1 cellular context compared by ENCODE assay signal in genomic region chr4:186644737-186645261, GRCh38.
A peak's percentile ranks its signal among the peaks of the same experiment; 100 is the strongest.
TF ChIP-seq lines count a peak whose summit lies in the region.

No MANE protein-coding gene starts in this region.

TF ChIP-seq in HepG2, 621 proteins besides CTCF, POLR2A, EP300 and RAD21 (continued from another document and continues in another):
- TF ChIP-seq ZNF784 (CRISPR knock-in tag; IDR thresholded peaks at IDR 0.05; ENCODE audit: borderline replicate concordance) = no peak
- TF ChIP-seq FOXA3 (CRISPR knock-in tag; IDR thresholded peaks at IDR 0.05) = peak; percentile 41; the same call in 1 of the 2 replicates
- TF ChIP-seq ZNF607 (CRISPR knock-in tag; IDR thresholded peaks at IDR 0.05; ENCODE audit: borderline replicate concordance) = 0 out of 2 replicates have a peak, but pooled peaks have one; percentile 52
- no peak for TF ChIP-seq STAT6 (CRISPR knock-in tag; IDR thresholded peaks at IDR 0.05; ENCODE audit: borderline replicate concordance)
- no peak for TF ChIP-seq NBN (conservative IDR thresholded peaks at IDR 0.05)
- peak; percentile 21; the same call in 1 of the 2 replicates for TF ChIP-seq RXRB (CRISPR knock-in tag; IDR thresholded peaks at IDR 0.05; ENCODE audit: borderline replicate concordance)
- no peak for TF ChIP-seq ZBTB7A (CRISPR knock-in tag; IDR thresholded peaks at IDR 0.05)
- no peak for TF ChIP-seq HMGA1 (CRISPR knock-in tag; conservative IDR thresholded peaks at IDR 0.05)
- peak; percentile 29; the same call in 1 of the 2 replicates for TF ChIP-seq GATAD2A (CRISPR knock-in tag; IDR thresholded peaks at IDR 0.05)
- TF ChIP-seq MYPOP (CRISPR knock-in tag; IDR thresholded peaks at IDR 0.05) = no peak
- no peak for TF ChIP-seq ZNF891 (CRISPR knock-in tag; IDR thresholded peaks at IDR 0.05)
- peak; percentile 44; the same call in 1 of the 2 replicates for TF ChIP-seq ZNF792 (CRISPR knock-in tag; IDR thresholded peaks at IDR 0.05)
- TF ChIP-seq U2AF1 (optimal IDR thresholded peaks at IDR 0.05; ENCODE audit: low read depth, low read length) = no peak
- TF ChIP-seq AKAP8 (CRISPR knock-in tag; IDR thresholded peaks at IDR 0.05) = no peak
- TF ChIP-seq POGZ (CRISPR knock-in tag; IDR thresholded peaks at IDR 0.05) = peak; percentile 48; the same call in 1 of the 2 replicates
- no peak for TF ChIP-seq ZBTB25 (CRISPR knock-in tag; IDR thresholded peaks at IDR 0.05)
- no peak for TF ChIP-seq KLF6 (CRISPR knock-in tag; IDR thresholded peaks at IDR 0.05)
- TF ChIP-seq KDM4B (CRISPR knock-in tag; IDR thresholded peaks at IDR 0.05) = no peak
- no peak for TF ChIP-seq NFIC (IDR thresholded peaks at IDR 0.05; ENCODE audit: low read length)
- TF ChIP-seq POLR2G (IDR thresholded peaks at IDR 0.05; ENCODE audit: low read depth, low read length) = 0 out of 2 replicates have a peak, but pooled peaks have one; percentile 33
- TF ChIP-seq ZBTB43 (CRISPR knock-in tag; conservative IDR thresholded peaks at IDR 0.05) = no peak
- TF ChIP-seq CCDC6 (CRISPR knock-in tag; IDR thresholded peaks at IDR 0.05) = no peak
- no peak for TF ChIP-seq DNMT3B (CRISPR knock-in tag; conservative IDR thresholded peaks at IDR 0.05)
- peak; percentile 42; the same call in 1 of the 2 replicates for TF ChIP-seq FOXP4 (CRISPR knock-in tag; IDR thresholded peaks at IDR 0.05)
- no peak for TF ChIP-seq NPAS2 (CRISPR knock-in tag; IDR thresholded peaks at IDR 0.05; ENCODE audit: borderline replicate concordance)
- no peak for TF ChIP-seq TP53 (CRISPR knock-in tag; conservative IDR thresholded peaks at IDR 0.05)
- TF ChIP-seq SMARCE1 (IDR thresholded peaks at IDR 0.05; ENCODE audit: borderline replicate concordance) = no peak
- TF ChIP-seq HOXA9 (CRISPR knock-in tag; IDR thresholded peaks at IDR 0.05; ENCODE audit: borderline replicate concordance) = no peak
- no peak; the same call in none of the 2 replicates for TF ChIP-seq EHMT2 (IDR thresholded peaks at IDR 0.05; ENCODE audit: borderline replicate concordance, low read depth, low read length)
- TF ChIP-seq ETV5 (CRISPR knock-in tag; IDR thresholded peaks at IDR 0.05; ENCODE audit: borderline replicate concordance) = no peak
- TF ChIP-seq ZNF276 (CRISPR knock-in tag; IDR thresholded peaks at IDR 0.05; ENCODE audit: low read depth) = no peak
- no peak for TF ChIP-seq BCLAF1 (IDR thresholded peaks at IDR 0.05)
- no peak for TF ChIP-seq ZC3H4 (CRISPR knock-in tag; IDR thresholded peaks at IDR 0.05; ENCODE audit: borderline replicate concordance)
- TF ChIP-seq USF2 (IDR thresholded peaks at IDR 0.05; ENCODE audit: low read depth, low read length) = peak; percentile 71; the same call in 1 of the 2 replicates
- peak; percentile 73; the same call in 1 of the 2 replicates for TF ChIP-seq USF2 (CRISPR knock-in tag; IDR thresholded peaks at IDR 0.05; ENCODE audit: borderline replicate concordance)
- 0 out of 2 replicates have a peak, but pooled peaks have one; percentile 56 for TF ChIP-seq ZNF557 (CRISPR knock-in tag; IDR thresholded peaks at IDR 0.05)
- TF ChIP-seq ZNF790 (CRISPR knock-in tag; IDR thresholded peaks at IDR 0.05; ENCODE audit: borderline replicate concordance) = no peak
- TF ChIP-seq THAP8 (CRISPR knock-in tag; IDR thresholded peaks at IDR 0.05; ENCODE audit: borderline replicate concordance) = no peak
- no peak for TF ChIP-seq AFF4 (CRISPR knock-in tag; IDR thresholded peaks at IDR 0.05)
- no peak for TF ChIP-seq ZNF768 (CRISPR knock-in tag; IDR thresholded peaks at IDR 0.05)
